Comparison of ENCODE assay signal across 13 cellular contexts in genomic region chr2:217220228-217221013, GRCh38.
DNase-seq lines count a peak whose midpoint lies in the region; ATAC-seq lines count a peak whose summit lies in the region.
"Had no signal": no experiment of that assay in that cellular context is flagged by ENCODE, and none has a peak within 500 bp of the region (broad histone marks: within the 10 kb centered on the region; RNA-seq: fewer than 3 reads in every experiment).

No MANE protein-coding gene starts in this region.

- peaks cover 2 to 17% (median 7%) of the 10 kb centered on the region in 4 donors for H3K4me1 Mint-ChIP-seq in naive thymus-derived CD8-positive, alpha-beta T cell

- H3K9me3 Mint-ChIP-seq in naive thymus-derived CD8-positive, alpha-beta T cell: no peaks in the 10 kb centered on the region

- H3K27me3 Mint-ChIP-seq in naive thymus-derived CD8-positive, alpha-beta T cell: peaks cover 0 to 4% (median 0%) of the 10 kb centered on the region in 5 donors

- H3K4me3 Mint-ChIP-seq in naive thymus-derived CD8-positive, alpha-beta T cell: no peak overlapping the region
- H3K4me3 Mint-ChIP-seq: activated naive CD4-positive, alpha-beta T cell treated with anti-CD3 and anti-CD28 coated beads, Interleukin-2, amount 10 ng/mL, durations not matched to agents 7 days and 5 days; stimulated activated memory B cell treated with anti-CD40 and anti-IgM and Interleukin-4, amounts not matched to agents 10 μg/mL and 1 μg/mL and 100 μg/mL, for 72 hours had no signal

- DNase-seq in CD1c-positive myeloid dendritic cell (ENCODE audit: extremely low spot score) (peak; percentile 60), NOMO-1 (lab: John Stamatoyannopoulos, UW; ENCODE audit: unreplicated experiment in 2 of 2) (peak; percentile 21 to 66), dermis blood vessel endothelial cell (peak; percentile 36), putamen (ENCODE audit: low spot score) (peak; percentile 2), HPDE6-E6E7 (ENCODE audit: extremely low spot score) (no peak), NCI-H2107 treated with DMSO at 0.1 percent for 48 hours (lab: John Stamatoyannopoulos, UW; ENCODE audit: unreplicated experiment) (no peak), retina (no peak)
- DNase-seq in naive thymus-derived CD8-positive, alpha-beta T cell: no peak
- DNase-seq: activated CD4-positive, alpha-beta T cell treated with anti-CD3 and anti-CD28 coated beads for 4 hours; activated naive CD4-positive, alpha-beta T cell treated with anti-CD3 and anti-CD28 coated beads, Interleukin-2, amount 10 ng/mL, durations not matched to agents 7 days and 5 days; SHP77 treated with DMSO at 0.1 percent for 48 hours; sigmoid colon had no signal

- H3K27ac Mint-ChIP-seq in naive thymus-derived CD8-positive, alpha-beta T cell: no peak overlapping the region
- H3K27ac Mint-ChIP-seq: activated naive CD4-positive, alpha-beta T cell treated with anti-CD3 and anti-CD28 coated beads, Interleukin-2, amount 10 ng/mL, durations not matched to agents 7 days and 5 days; stimulated activated memory B cell treated with anti-CD40 and anti-IgM and Interleukin-4, amounts not matched to agents 10 μg/mL and 1 μg/mL and 100 μg/mL, for 72 hours had no signal

- no peak for ATAC-seq in naive thymus-derived CD8-positive, alpha-beta T cell
- ATAC-seq: stimulated activated memory B cell treated with anti-CD40 and anti-IgM and Interleukin-4, amounts not matched to agents 10 μg/mL and 1 μg/mL and 100 μg/mL, for 72 hours had no signal

- H3K36me3 Mint-ChIP-seq in naive thymus-derived CD8-positive, alpha-beta T cell: no peaks in the 10 kb centered on the region
- H3K36me3 Mint-ChIP-seq: stimulated activated memory B cell treated with anti-CD40 and anti-IgM and Interleukin-4, amounts not matched to agents 10 μg/mL and 1 μg/mL and 100 μg/mL, for 72 hours had no signal

- POLR2A ChIA-PET in naive thymus-derived CD8-positive, alpha-beta T cell (lab: Charles Lee): no interaction called here

Comparison
In these comparisons a context has a peak if more than half of its experiments do, and no peak if none do; other contexts are left out.
1. DNase-seq: peak in CD1c-positive myeloid dendritic cell (single experiment), NOMO-1 (2 of 2), dermis blood vessel endothelial cell (single experiment) and putamen (single experiment); none in naive thymus-derived CD8-positive, alpha-beta T cell (0 of 10), HPDE6-E6E7 (single experiment), NCI-H2107 treated with DMSO at 0.1 percent for 48 hours (single experiment) and retina (single experiment).